13 cellular contexts compared by ENCODE assay signal in the genomic region with DNA sequence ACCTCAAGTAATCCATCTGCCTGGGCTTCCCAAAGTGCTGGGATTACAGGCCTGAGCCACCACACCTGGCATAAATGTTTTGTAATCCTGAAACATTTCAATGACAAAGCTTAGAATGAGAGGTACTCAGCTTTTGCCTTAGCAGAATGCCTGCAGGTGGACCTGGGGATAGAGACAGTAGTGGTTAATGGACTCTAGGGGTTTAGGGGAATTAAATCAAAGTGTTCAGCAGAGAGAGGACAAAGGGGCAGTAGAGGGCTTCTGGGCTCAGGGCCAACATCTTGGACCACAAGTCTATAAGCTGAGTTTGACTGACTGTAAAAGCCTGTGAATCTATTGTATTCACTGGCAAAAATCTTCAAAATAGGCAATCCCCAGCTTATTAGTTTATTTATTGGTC.
"Had no signal": no experiment of that assay in that cellular context is flagged by ENCODE, and none has a peak within 500 bp of the region (broad histone marks: within the 10 kb centered on the region; RNA-seq: fewer than 3 reads in every experiment).

No MANE protein-coding gene starts in this region.

- H3K36me3 ChIP-seq: ovary, thoracic aorta, upper lobe of right lung had no signal

- H3K27me3 ChIP-seq: ovary, upper lobe of right lung had no signal

- H3K4me3 Mint-ChIP-seq: activated T-helper 17 cell treated with anti-CD3 and anti-CD28 coated beads, Interleukin-2, amount 50 U/mL, for 72 hours; naive B cell had no signal

- ATAC-seq: activated T-helper 17 cell treated with anti-CD3 and anti-CD28 coated beads, Interleukin-2, amount 50 U/mL, for 72 hours; upper lobe of right lung had no signal

- H3K27ac ChIP-seq: ovary, thoracic aorta, upper lobe of right lung had no signal

- H3K4me3 ChIP-seq: ovary, thoracic aorta, upper lobe of right lung had no signal

- H3K9me3 ChIP-seq: ovary, thoracic aorta, upper lobe of right lung had no signal

- H3K27ac Mint-ChIP-seq: activated T-helper 17 cell treated with anti-CD3 and anti-CD28 coated beads, Interleukin-2, amount 50 U/mL, for 72 hours had no signal

- H3K9me3 Mint-ChIP-seq: activated T-helper 17 cell treated with anti-CD3 and anti-CD28 coated beads, Interleukin-2, amount 50 U/mL, for 72 hours had no signal

- H3K36me3 Mint-ChIP-seq: naive B cell had no signal

- DNase-seq: activated CD4-positive, alpha-beta T cell treated with anti-CD3 and anti-CD28 coated beads, Interleukin-2, amount 50 U/mL, for 4 hours; activated CD4-positive, CD25-positive, alpha-beta regulatory T cell treated with anti-CD3 and anti-CD28 coated beads, Interleukin-2, amount 50 U/mL, for 72 hours; activated naive CD4-positive, alpha-beta T cell treated with anti-CD3 and anti-CD28 coated beads, Interleukin-2, amount 50 U/mL, for 16 hours; activated T-cell treated with anti-CD3 and anti-CD28 coated beads for 4 hours; mammary epithelial cell; naive B cell; ovary; stimulated activated CD4-positive, alpha-beta T cell treated with anti-CD3 and anti-CD28 coated beads, Interleukin-12 subunit alpha, Interleukin-12 subunit beta, amount 100 ng/mL, for 4 hours; stimulated activated CD4-positive, alpha-beta T cell treated with anti-CD3 and anti-CD28 coated beads, Interleukin-2, amount 100 ng/mL, for 24 hours; T-helper 9 cell; upper lobe of right lung had no signal

- H3K4me1 ChIP-seq: upper lobe of right lung had no signal
